Comparison of ENCODE assay signal across 16 cellular contexts in the genomic region with DNA sequence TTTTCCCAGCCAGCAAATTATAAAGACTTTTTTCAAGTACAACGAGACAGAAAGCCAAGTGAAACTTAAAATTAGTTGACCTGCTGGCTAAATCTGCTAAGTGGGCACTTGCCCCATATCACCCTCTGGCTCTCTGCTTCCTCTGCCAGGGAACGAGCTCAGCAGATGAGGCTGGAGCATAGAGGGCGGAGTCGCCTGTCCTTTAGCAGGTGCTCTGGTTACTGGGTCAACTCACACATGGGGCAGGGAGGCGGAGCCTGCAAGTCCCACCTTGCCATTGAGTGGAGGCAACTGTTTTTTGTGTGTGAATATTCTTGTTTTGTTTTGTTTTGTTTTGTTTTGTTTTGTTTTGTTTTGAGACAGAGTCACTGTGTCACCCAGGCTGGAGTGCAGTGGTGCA.
DNase-seq lines count a peak whose midpoint lies in the region; ATAC-seq and TF ChIP-seq lines count a peak whose summit lies in the region.
"Had no signal": no experiment of that assay in that cellular context is flagged by ENCODE, and none has a peak within 500 bp of the region (broad histone marks: within the 10 kb centered on the region; RNA-seq: fewer than 3 reads in every experiment).

No MANE protein-coding gene starts in this region.

- POLR2A ChIA-PET in WTC11 (lab: Charles Lee), result no interaction called here

- ATAC-seq in GM23338, result no peak; the same call in 1 of the 3 replicates
- peak; percentile 57 for ATAC-seq in WTC11
- ATAC-seq in HG03520 (IDR thresholded peaks at IDR 0.05; ENCODE audit: unreplicated experiment), result no peak
- no peak for ATAC-seq in HG03139 (IDR thresholded peaks at IDR 0.05; ENCODE audit: unreplicated experiment)

- CTCF ChIA-PET in WTC11 (lab: Charles Lee), result interaction anchor here (0.7 to 1.0 kb wide), 2 partner anchors 9 to 219 kb away, joined by 3 to 7 read pairs; no protein-coding TSS in a partner anchor

- no peaks in the 10 kb centered on the region for H3K9me2 ChIP-seq in GM23338 (ENCODE audit: insufficient read depth)

- peaks cover 3% of the 10 kb centered on the region; the same call in 1 of the 3 replicates for H3K36me3 Mint-ChIP-seq in GM23338 (ENCODE audit: low read depth)
- H3K36me3 Mint-ChIP-seq in WTC11, result no peaks in the 10 kb centered on the region
- H3K36me3 Mint-ChIP-seq: IgD-negative memory B cell had no signal

- TF ChIP-seq CTCF in GM23338 (conservative IDR thresholded peaks at IDR 0.05; ENCODE audit: low read depth in 2 of 2) (no peak), WTC11 (IDR thresholded peaks at IDR 0.05) (no peak)

- H3K27me3 ChIP-seq in GM23338 (ENCODE audit: insufficient read depth), result no peaks in the 10 kb centered on the region

- no peaks in the 10 kb centered on the region for H3K4me1 ChIP-seq in GM23338 (ENCODE audit: insufficient read depth)

- H3K36me3 ChIP-seq in GM23338 (ENCODE audit: insufficient read depth), result no peaks in the 10 kb centered on the region

- DNase-seq in NCI-H2196 (lab: John Stamatoyannopoulos, UW; ENCODE audit: unreplicated experiment), result peak; percentile 13
- DNase-seq in NCI-H2196 treated with DMSO at 0.1 percent for 48 hours (lab: John Stamatoyannopoulos, UW; ENCODE audit: unreplicated experiment), result no peak
- peak; percentile 13 for DNase-seq in GM23338 (ENCODE audit: low spot score)
- DNase-seq in WTC11 (ENCODE audit: low spot score), result no peak
- peak; percentile 30 for DNase-seq in mesenteric fat pad (ENCODE audit: low spot score)
- DNase-seq in HT-29 (ENCODE audit: low spot score), result no peak
- DNase-seq: C1 segment of cervical spinal cord; CD4-positive, alpha-beta T cell; DND-41; GDM1; HCEC 1CT; HFFc6 had no signal

- no peak overlapping the region for H3K4me3 ChIP-seq in GM23338

- H3K27me3 Mint-ChIP-seq in GM23338 (ENCODE audit: insufficient read depth, low read depth, poor library complexity), result peaks cover 3% of the 10 kb centered on the region
- no peaks in the 10 kb centered on the region; the same call in 1 of the 2 replicates for H3K27me3 Mint-ChIP-seq in WTC11 (ENCODE audit: low read depth)
- H3K27me3 Mint-ChIP-seq: B cell, IgD-negative memory B cell had no signal

- H3K27ac Mint-ChIP-seq in GM23338 (no peak overlapping the region), WTC11 (no peak overlapping the region)
- H3K27ac Mint-ChIP-seq: B cell; CD4-positive, alpha-beta T cell; HFFc6; IgD-negative memory B cell had no signal

- H3F3A ChIP-seq in GM23338 (replicated peaks; ENCODE audit: low read depth), result 0 out of 2 replicates have a peak, but pooled peaks cover 2% of the 10 kb centered on the region

- H3K4me1 Mint-ChIP-seq in GM23338 (no peaks in the 10 kb centered on the region), WTC11 (peaks cover 4% of the 10 kb centered on the region)

- H3K4me2 ChIP-seq in GM23338, result no peak overlapping the region

- H3K79me2 ChIP-seq in GM23338 (replicated peaks; ENCODE audit: insufficient read depth), result no peaks in the 10 kb centered on the region

- no peak overlapping the region for H3K27ac ChIP-seq in GM23338 (ENCODE audit: low read depth)

- no peaks in the 10 kb centered on the region for H4K20me1 ChIP-seq in GM23338 (replicated peaks; ENCODE audit: insufficient read depth)

- no peak overlapping the region for H2AFZ ChIP-seq in GM23338

- H3K9me3 Mint-ChIP-seq in GM23338 (peaks cover 5% of the 10 kb centered on the region), WTC11 (0 out of 2 replicates have a peak, but pooled peaks cover 4% of the 10 kb centered on the region)
- H3K9me3 Mint-ChIP-seq: CD4-positive, alpha-beta T cell; HFFc6; IgD-negative memory B cell had no signal

- H3K4me3 Mint-ChIP-seq in GM23338 (no peak overlapping the region), WTC11 (no peak overlapping the region)
- H3K4me3 Mint-ChIP-seq: B cell; CD4-positive, alpha-beta T cell; HFFc6; IgD-negative memory B cell had no signal

TF ChIP-seq in GM23338, 12 proteins besides CTCF, POLR2A, EP300 and RAD21:
- TF ChIP-seq STAT1 (IDR thresholded peaks at IDR 0.05; ENCODE audit: unreplicated experiment), result no peak
- no peak for TF ChIP-seq EZH2phosphoT487 (IDR thresholded peaks at IDR 0.05; ENCODE audit: unreplicated experiment)
- no peak for TF ChIP-seq CREB1 (CRISPR knock-in tag; IDR thresholded peaks at IDR 0.05; ENCODE audit: low read depth)
- TF ChIP-seq, protein P1, sequence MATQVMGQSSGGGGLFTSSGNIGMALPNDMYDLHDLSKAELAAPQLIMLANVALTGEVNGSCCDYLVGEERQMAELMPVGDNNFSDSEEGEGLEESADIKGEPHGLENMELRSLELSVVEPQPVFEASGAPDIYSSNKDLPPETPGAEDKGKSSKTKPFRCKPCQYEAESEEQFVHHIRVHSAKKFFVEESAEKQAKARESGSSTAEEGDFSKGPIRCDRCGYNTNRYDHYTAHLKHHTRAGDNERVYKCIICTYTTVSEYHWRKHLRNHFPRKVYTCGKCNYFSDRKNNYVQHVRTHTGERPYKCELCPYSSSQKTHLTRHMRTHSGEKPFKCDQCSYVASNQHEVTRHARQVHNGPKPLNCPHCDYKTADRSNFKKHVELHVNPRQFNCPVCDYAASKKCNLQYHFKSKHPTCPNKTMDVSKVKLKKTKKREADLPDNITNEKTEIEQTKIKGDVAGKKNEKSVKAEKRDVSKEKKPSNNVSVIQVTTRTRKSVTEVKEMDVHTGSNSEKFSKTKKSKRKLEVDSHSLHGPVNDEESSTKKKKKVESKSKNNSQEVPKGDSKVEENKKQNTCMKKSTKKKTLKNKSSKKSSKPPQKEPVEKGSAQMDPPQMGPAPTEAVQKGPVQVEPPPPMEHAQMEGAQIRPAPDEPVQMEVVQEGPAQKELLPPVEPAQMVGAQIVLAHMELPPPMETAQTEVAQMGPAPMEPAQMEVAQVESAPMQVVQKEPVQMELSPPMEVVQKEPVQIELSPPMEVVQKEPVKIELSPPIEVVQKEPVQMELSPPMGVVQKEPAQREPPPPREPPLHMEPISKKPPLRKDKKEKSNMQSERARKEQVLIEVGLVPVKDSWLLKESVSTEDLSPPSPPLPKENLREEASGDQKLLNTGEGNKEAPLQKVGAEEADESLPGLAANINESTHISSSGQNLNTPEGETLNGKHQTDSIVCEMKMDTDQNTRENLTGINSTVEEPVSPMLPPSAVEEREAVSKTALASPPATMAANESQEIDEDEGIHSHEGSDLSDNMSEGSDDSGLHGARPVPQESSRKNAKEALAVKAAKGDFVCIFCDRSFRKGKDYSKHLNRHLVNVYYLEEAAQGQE (IDR thresholded peaks at IDR 0.05; ENCODE audit: unreplicated experiment), result no peak

TF ChIP-seq in WTC11, 78 proteins besides CTCF, POLR2A, EP300 and RAD21:
- TF ChIP-seq E2F5 (CRISPR knock-in tag; IDR thresholded peaks at IDR 0.05), result no peak

Comparison
In these comparisons a context has a peak if more than half of its experiments do, and no peak if none do; other contexts are left out.
1. DNase-seq: peak in NCI-H2196 (single experiment), GM23338 (single experiment) and mesenteric fat pad (single experiment); none in NCI-H2196 treated with DMSO at 0.1 percent for 48 hours (single experiment), WTC11 (single experiment) and HT-29 (single experiment).